1 cellular context compared by ENCODE assay signal in genomic region chr1:81998165-81998564, GRCh38.
TF ChIP-seq lines count a peak whose summit lies in the region.

No MANE protein-coding gene starts in this region.

TF ChIP-seq in GM23338, 12 proteins besides CTCF, POLR2A, EP300 and RAD21:
- TF ChIP-seq JUNB (IDR thresholded peaks at IDR 0.05; ENCODE audit: unreplicated experiment), result no peak
- TF ChIP-seq EZH2phosphoT487 (IDR thresholded peaks at IDR 0.05; ENCODE audit: unreplicated experiment), result no peak
- TF ChIP-seq POLR2AphosphoS5 (IDR thresholded peaks at IDR 0.05; ENCODE audit: low read depth), result no peak
- TF ChIP-seq ETS1 (IDR thresholded peaks at IDR 0.05), result no peak
- TF ChIP-seq CREB1 (CRISPR knock-in tag; IDR thresholded peaks at IDR 0.05; ENCODE audit: low read depth), result no peak
- no peak for TF ChIP-seq EZH2 (IDR thresholded peaks at IDR 0.05; ENCODE audit: low read depth, unreplicated experiment)
- no peak for TF ChIP-seq ZNF462 (CRISPR knock-in tag; IDR thresholded peaks at IDR 0.05)
- no peak for TF ChIP-seq ZNF114 (CRISPR knock-in tag; IDR thresholded peaks at IDR 0.05)
- no peak for TF ChIP-seq ZNF331 (CRISPR knock-in tag; IDR thresholded peaks at IDR 0.05; ENCODE audit: low read depth)
